Comparison of ENCODE assay signal across 2 cellular contexts in genomic region chr10:26642896-26643653, GRCh38.
TF ChIP-seq lines count a peak whose summit lies in the region.

No MANE protein-coding gene starts in this region.

TF ChIP-seq in GM23338, 12 proteins besides CTCF, POLR2A, EP300 and RAD21 (continued from another document):
- no peak for TF ChIP-seq ZNF462 (CRISPR knock-in tag; IDR thresholded peaks at IDR 0.05)
- no peak for TF ChIP-seq JUNB (IDR thresholded peaks at IDR 0.05; ENCODE audit: unreplicated experiment)
- TF ChIP-seq ETS1 (IDR thresholded peaks at IDR 0.05), result no peak
- TF ChIP-seq NANOG (IDR thresholded peaks at IDR 0.05; ENCODE audit: borderline replicate concordance), result no peak
- TF ChIP-seq EZH2phosphoT487 (IDR thresholded peaks at IDR 0.05; ENCODE audit: unreplicated experiment), result no peak
- no peak for TF ChIP-seq REST (IDR thresholded peaks at IDR 0.05; ENCODE audit: unreplicated experiment)
- TF ChIP-seq EZH2 (IDR thresholded peaks at IDR 0.05; ENCODE audit: low read depth, unreplicated experiment), result no peak
- TF ChIP-seq ZNF114 (CRISPR knock-in tag; IDR thresholded peaks at IDR 0.05), result no peak
- no peak for TF ChIP-seq STAT1 (IDR thresholded peaks at IDR 0.05; ENCODE audit: unreplicated experiment)
TF ChIP-seq in GM23338: peak in this region for 0.

TF ChIP-seq in WTC11, 78 proteins besides CTCF, POLR2A, EP300 and RAD21 (continued from another document):
- TF ChIP-seq AFF4 (CRISPR knock-in tag; IDR thresholded peaks at IDR 0.05; ENCODE audit: borderline replicate concordance) (no peak), TEAD1 (CRISPR knock-in tag; IDR thresholded peaks at IDR 0.05) (no peak), OVOL2 (CRISPR knock-in tag; IDR thresholded peaks at IDR 0.05; ENCODE audit: borderline replicate concordance) (no peak), ESRRA (CRISPR knock-in tag; IDR thresholded peaks at IDR 0.05; ENCODE audit: borderline replicate concordance) (no peak), CREB1 (CRISPR knock-in tag; IDR thresholded peaks at IDR 0.05) (no peak), ZNF121 (CRISPR knock-in tag; IDR thresholded peaks at IDR 0.05) (no peak), ZBTB43 (CRISPR knock-in tag; IDR thresholded peaks at IDR 0.05) (no peak), ZBTB21 (CRISPR knock-in tag; IDR thresholded peaks at IDR 0.05; ENCODE audit: borderline replicate concordance) (no peak), SOX15 (CRISPR knock-in tag; IDR thresholded peaks at IDR 0.05) (no peak), TP53 (CRISPR knock-in tag; IDR thresholded peaks at IDR 0.05) (no peak), RORB (CRISPR knock-in tag; IDR thresholded peaks at IDR 0.05) (no peak), GABPB1 (CRISPR knock-in tag; IDR thresholded peaks at IDR 0.05) (no peak), ZNF416 (CRISPR knock-in tag; IDR thresholded peaks at IDR 0.05) (no peak), CREM (CRISPR knock-in tag; IDR thresholded peaks at IDR 0.05) (no peak)
